Comparison of ENCODE assay signal across 15 cellular contexts in the genomic region with DNA sequence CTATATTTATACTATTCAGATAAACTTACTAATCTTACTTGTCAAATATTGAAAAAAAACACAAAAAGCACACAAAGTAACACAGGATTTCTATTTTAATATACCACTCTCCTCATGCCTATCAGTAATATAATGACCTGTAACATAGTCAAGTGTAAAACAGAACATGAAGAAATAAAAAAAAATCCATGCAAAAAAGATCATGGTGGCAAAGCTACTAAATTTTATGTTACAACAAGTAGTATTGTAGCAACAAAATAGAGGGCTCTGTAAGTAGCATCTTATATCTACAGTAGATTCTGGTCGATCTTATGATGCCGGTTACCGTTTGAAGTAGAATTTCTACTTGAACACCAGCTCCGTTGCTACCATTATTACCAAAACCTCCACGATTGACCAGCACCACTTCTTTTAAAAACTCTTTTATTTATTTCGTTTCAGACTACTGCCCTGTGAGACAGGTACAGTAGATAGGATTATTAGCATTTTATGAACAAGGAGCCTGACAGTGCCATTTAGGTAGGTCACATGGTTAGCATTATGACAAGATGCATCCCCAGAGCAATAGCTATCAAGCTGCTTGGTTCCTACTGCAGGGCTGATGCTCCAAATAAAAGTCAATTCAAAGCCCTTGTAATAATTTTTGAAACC. TPM values are rescaled to one million over a fixed set of nuclear protein-coding genes. Genes with fewer than 3 reads are reported as not detected.
A peak's percentile ranks its signal among the peaks of the same experiment; 100 is the strongest.
DNase-seq lines count a peak whose midpoint lies in the region; ATAC-seq, FAIRE-seq and TF ChIP-seq lines count a peak whose summit lies in the region.
"Had no signal": no experiment of that assay in that cellular context is flagged by ENCODE, and none has a peak within 500 bp of the region (broad histone marks: within the 10 kb centered on the region; RNA-seq: fewer than 3 reads in every experiment).

No MANE protein-coding gene starts in this region.

- CTCF ChIA-PET in A549 (lab: Yijun Ruan, JAX) = no interaction called here
- CTCF ChIA-PET in activated naive CD4-positive, alpha-beta T cell treated with anti-CD3 and anti-CD28 coated beads for 36 hours (lab: Charles Lee) = interaction anchor here (0.6 to 5.2 kb wide), 5 partner anchors 8 to 117 kb away, joined by 3 to 30 read pairs (median 4); no protein-coding TSS in a partner anchor

- no peak for TF ChIP-seq RAD21 in A549 (conservative IDR thresholded peaks at IDR 0.05 in 1 of 2, IDR thresholded peaks at IDR 0.05 in 1 of 2)

- no peak for FAIRE-seq in A549 (lab: Jason Lieb, UNC)
- FAIRE-seq: endothelial cell of umbilical vein had no signal

- peaks cover 8% of the 10 kb centered on the region; the same call in 2 of the 3 replicates for H3K4me1 ChIP-seq in A549
- H3K4me1 ChIP-seq: BE2C had no signal

- no peak for TF ChIP-seq EP300 in A549 (IDR thresholded peaks at IDR 0.05)

- intact Hi-C loops in sciatic nerve (cut with DNase I) = no loop called here
- intact Hi-C loops in activated naive CD4-positive, alpha-beta T cell treated with anti-CD3 and anti-CD28 coated beads for 36 hours (cut with micrococcal nuclease) = no loop called here

- no peaks in the 10 kb centered on the region for H3K9me3 ChIP-seq in A549
- H3K9me3 ChIP-seq: BE2C had no signal

- no peaks in the 10 kb centered on the region for H3K36me3 Mint-ChIP-seq in activated naive CD4-positive, alpha-beta T cell treated with anti-CD3 and anti-CD28 coated beads for 36 hours (ENCODE audit: low read depth)

- TF ChIP-seq CTCF in A549 (IDR thresholded peaks at IDR 0.05) = no peak

- H3K27ac ChIP-seq in A549 = no peak overlapping the region

- POLR2A ChIA-PET in A549 (lab: Yijun Ruan, JAX) = no interaction called here

- DNase-seq in A549 (ENCODE audit: low read depth in 1 of 2, low spot score in 1 of 2) (no peak), erythroblast (lab: John Stamatoyannopoulos, UW) (peak; percentile 47 to 48), pons (ENCODE audit: low spot score) (peak; percentile 40), sciatic nerve (ENCODE audit: low spot score) (no peak), germinal center (ENCODE audit: low spot score) (no peak), AG08395 (ENCODE audit: low spot score) (no peak)
- no peak for DNase-seq in activated naive CD4-positive, alpha-beta T cell treated with anti-CD3 and anti-CD28 coated beads for 36 hours
- DNase-seq: amygdala, BE2C, islet precursor cell, NCI-H1092 treated with DMSO at 0.1 percent for 48 hours, nucleus accumbens had no signal

- H3K4me1 Mint-ChIP-seq in activated naive CD4-positive, alpha-beta T cell treated with anti-CD3 and anti-CD28 coated beads for 36 hours (ENCODE audit: low read depth) = peaks cover 19% of the 10 kb centered on the region

- H3K4me3 ChIP-seq in A549 = no peak overlapping the region

- no peak for TF ChIP-seq POLR2A in A549 (IDR thresholded peaks at IDR 0.05; ENCODE audit: low read length)
- no peak for TF ChIP-seq POLR2A in erythroblast (IDR thresholded peaks at IDR 0.05; ENCODE audit: low read length)

- no peak for ATAC-seq in A549
- peak; percentile 12 for ATAC-seq in HG03175 (IDR thresholded peaks at IDR 0.05; ENCODE audit: unreplicated experiment)
- ATAC-seq in sciatic nerve = no peak

- H3K9me3 Mint-ChIP-seq in activated naive CD4-positive, alpha-beta T cell treated with anti-CD3 and anti-CD28 coated beads for 36 hours = no peaks in the 10 kb centered on the region
- H3K9me3 Mint-ChIP-seq: T-helper 1 cell treated with Interleukin-12 subunit alpha and Interleukin-12 subunit beta and Interleukin-4 antibody, amounts not matched to agents 30 μg/mL and 1 μg/mL, for 36 hours had no signal

- 45% methylated on average over 6 of the region's 6 CpGs for WGBS in A549 (ENCODE audit: missing lambda C conversion rate)

- peaks cover 40% of the 10 kb centered on the region for H3K27me3 Mint-ChIP-seq in activated naive CD4-positive, alpha-beta T cell treated with anti-CD3 and anti-CD28 coated beads for 36 hours (ENCODE audit: low read depth)

- H3K4me3 Mint-ChIP-seq in activated naive CD4-positive, alpha-beta T cell treated with anti-CD3 and anti-CD28 coated beads for 36 hours = no peak overlapping the region
- H3K4me3 Mint-ChIP-seq: T-helper 1 cell treated with Interleukin-12 subunit alpha and Interleukin-12 subunit beta and Interleukin-4 antibody, amounts not matched to agents 30 μg/mL and 1 μg/mL, for 36 hours had no signal

- no peak overlapping the region for H3K4me2 ChIP-seq in A549

- no peak overlapping the region for H3K27ac Mint-ChIP-seq in activated naive CD4-positive, alpha-beta T cell treated with anti-CD3 and anti-CD28 coated beads for 36 hours
- H3K27ac Mint-ChIP-seq: T-helper 1 cell treated with Interleukin-12 subunit alpha and Interleukin-12 subunit beta and Interleukin-4 antibody, amounts not matched to agents 30 μg/mL and 1 μg/mL, for 36 hours had no signal

TF ChIP-seq in A549, 52 proteins besides CTCF, POLR2A, EP300 and RAD21:
- TF ChIP-seq RNF2 (IDR thresholded peaks at IDR 0.05; ENCODE audit: borderline replicate concordance, low read depth) (peak; percentile 60), CBX8 (IDR thresholded peaks at IDR 0.05) (peak; percentile 44; the same call in 1 of the 2 replicates), SREBF2 (IDR thresholded peaks at IDR 0.05) (no peak)

RNA-seq across cellular contexts. Expression of a gene that starts 2.1 kb away (rescaled TPM):
- polyA plus RNA-seq in A549 (2011; rRNA removed) = 0.03 TPM in 1 of 2 replicates, not detected in the other
- not detected in 2 replicates for polyA plus RNA-seq in A549 (2012; cell fraction: cytosol; rRNA removed)
- polyA plus RNA-seq in A549 (2012; cell fraction: nucleus; rRNA removed) = not detected in 2 replicates
- polyA plus RNA-seq in A549 (2017; fragmentation: RNase III; extraction: RNeasy Plus Mini Kit Qiagen cat#74134 plus additional on column Dnase treatment) = not detected in 3 replicates
- not detected in 2 replicates for polyA minus RNA-seq in A549 (2011; rRNA and poly(A)+ RNA removed)
- 41.9 TPM for total RNA-seq in sciatic nerve
- not detected for total RNA-seq in activated naive CD4-positive, alpha-beta T cell treated with anti-CD3 and anti-CD28 coated beads for 36 hours

RNA-seq across cellular contexts. Expression of a gene that starts 40.0 kb away (rescaled TPM):
- polyA plus RNA-seq in A549 (2011; rRNA removed) (6.9 and 11.3 TPM in 2 replicates), A549 (2017; fragmentation: RNase III; extraction: RNeasy Plus Mini Kit Qiagen cat#74134 plus additional on column Dnase treatment) (5.6 to 6.7 TPM (median 6.2 TPM) in 3 replicates)
- polyA plus RNA-seq in A549 (2012; cell fraction: cytosol; rRNA removed) = 3.1 and 3.3 TPM in 2 replicates
- polyA plus RNA-seq in A549 (2012; cell fraction: nucleus; rRNA removed) = 2.2 and 3.8 TPM in 2 replicates
- polyA minus RNA-seq in A549 (2011; rRNA and poly(A)+ RNA removed) = 2.5 and 6.0 TPM in 2 replicates
- 15.1 TPM for total RNA-seq in sciatic nerve
- 10 to 100 TPM; 25.0 to 26.7 TPM for total RNA-seq in activated naive CD4-positive, alpha-beta T cell treated with anti-CD3 and anti-CD28 coated beads for 36 hours

Comparison
In these comparisons a context has a peak if more than half of its experiments do, and no peak if none do; other contexts are left out.
1. DNase-seq: peak in erythroblast (2 of 2) and pons (single experiment); none in A549 (0 of 2), sciatic nerve (single experiment), germinal center (single experiment), activated naive CD4-positive, alpha-beta T cell treated with anti-CD3 and anti-CD28 coated beads for 36 hours (single experiment) and AG08395 (single experiment).
2. RNA of a gene that starts 2.1 kb away (total RNA-seq): 41.9 TPM in sciatic nerve (single experiment); not detected in activated naive CD4-positive, alpha-beta T cell treated with anti-CD3 and anti-CD28 coated beads for 36 hours; every median in the first group is over 10 times any median in the second.